In the genomic region with DNA sequence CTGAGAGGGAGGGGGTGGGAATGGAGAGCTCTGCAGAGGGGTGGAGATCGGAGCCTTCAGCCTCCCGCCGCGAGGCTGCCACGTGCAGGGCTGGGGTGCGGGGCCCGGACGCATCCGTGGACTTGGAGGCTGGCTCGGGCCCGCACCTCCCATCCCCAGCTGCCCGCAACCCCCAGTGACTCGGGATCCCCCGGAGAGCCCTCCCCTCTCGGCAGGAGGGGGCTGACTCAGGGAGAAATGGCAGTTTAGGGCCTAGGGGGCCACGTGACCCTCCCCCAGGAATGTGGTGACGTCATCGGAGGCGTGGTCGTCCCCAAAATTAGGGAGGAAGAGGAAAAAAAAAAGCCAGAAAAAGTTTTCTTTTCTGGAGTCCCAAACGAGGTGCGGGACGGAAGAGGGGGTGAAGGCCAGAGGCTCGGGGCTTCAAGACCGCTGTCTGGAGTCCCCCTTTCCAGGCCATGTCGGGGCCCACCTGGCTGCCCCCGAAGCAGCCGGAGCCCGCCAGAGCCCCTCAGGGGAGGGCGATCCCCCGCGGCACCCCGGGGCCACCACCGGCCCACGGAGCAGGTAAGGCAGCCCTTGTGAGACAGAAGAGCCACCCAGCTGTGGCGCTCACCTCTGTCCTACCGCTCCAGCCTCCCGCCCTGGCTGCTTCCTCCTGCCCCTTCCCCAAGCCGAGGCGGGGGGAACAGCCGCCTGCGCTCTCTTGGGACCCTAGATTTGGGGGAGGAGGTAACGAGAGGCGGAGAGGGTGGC, we compare ENCODE assay signal across 8 cellular contexts. TPM values are rescaled to one million over a fixed set of nuclear protein-coding genes. Genes with fewer than 3 reads are reported as not detected.
DNase-seq lines count a peak whose midpoint lies in the region; ATAC-seq, FAIRE-seq and TF ChIP-seq lines count a peak whose summit lies in the region.

Gene TRIP6 (plus strand): TSS at position 348 of the 756 bp plus-strand sequence. CDS start 111 bp downstream, at position 459.

- TF ChIP-seq CTCF in stomach (IDR thresholded peaks at IDR 0.05): no peak

- peaks cover 39 to 65% (median 52%) of the 10 kb centered on the region in 4 donors for H3K4me1 ChIP-seq in stomach

- peak; percentile 81 for DNase-seq in GM19238 (ENCODE audit: insufficient read length, low spot score)
- DNase-seq in NCI-H2171 (lab: John Stamatoyannopoulos, UW): peak; percentile 52
- peak; percentile 81 for DNase-seq in activated T-cell treated with anti-CD3 and anti-CD28 coated beads, Interleukin-2, amount 50 U/mL, for 48 hours
- peak; percentile 98 for DNase-seq in fibroblast of gingiva (ENCODE audit: low read depth)
- peak; percentile 97 for DNase-seq in myocyte (ENCODE audit: low read depth)
- peak; percentile 65 for DNase-seq in stomach

- 1 to 8% (median 3%) methylated on average over 26 to 44 of the region's 44 CpGs for WGBS in stomach, 5 donors

- no peak for ATAC-seq in HG02623 (IDR thresholded peaks at IDR 0.05; ENCODE audit: unreplicated experiment)

- intact Hi-C loops in stomach (cut with DNase I; ENCODE audit: low total_unique reads): no loop called here

- H3K27me3 ChIP-seq in stomach: no peaks in the 10 kb centered on the region

- no peak for TF ChIP-seq EP300 in stomach (IDR thresholded peaks at IDR 0.05)

- peak within 1 kb of the TSS; percentile 80 to 97 (median 96) for H3K27ac ChIP-seq in stomach

- H3K4me3 ChIP-seq in stomach: peak within 1 kb of the TSS; percentile 59 to 86 (median 68)

- peaks cover 12 to 31% (median 29%) of the 10 kb centered on the region in 4 donors for H3K36me3 ChIP-seq in stomach

- no peak for TF ChIP-seq POLR2A in stomach (IDR thresholded peaks at IDR 0.05)

- no peaks in the 10 kb centered on the region for H3K9me3 ChIP-seq in stomach

- FAIRE-seq in A204.1 (lab: Jason Lieb, UNC): peak; percentile 90

RNA-seq across cellular contexts. Expression of gene TRIP6, which starts in this region (rescaled TPM):
- total RNA-seq in myocyte (94.2 and 99.3 TPM in 2 replicates), stomach (10 to 100 TPM in 3 of 5 donors, 1 to 10 TPM in 2; 4.7 to 44.3 (median 14.7) TPM)
- polyA plus RNA-seq in myocyte (2012): 111 TPM
- 10 to 100 TPM; 23.8 to 50.0 (median 26.2) TPM for polyA plus RNA-seq in stomach
